11 cellular contexts compared by ENCODE assay signal in the genomic region with DNA sequence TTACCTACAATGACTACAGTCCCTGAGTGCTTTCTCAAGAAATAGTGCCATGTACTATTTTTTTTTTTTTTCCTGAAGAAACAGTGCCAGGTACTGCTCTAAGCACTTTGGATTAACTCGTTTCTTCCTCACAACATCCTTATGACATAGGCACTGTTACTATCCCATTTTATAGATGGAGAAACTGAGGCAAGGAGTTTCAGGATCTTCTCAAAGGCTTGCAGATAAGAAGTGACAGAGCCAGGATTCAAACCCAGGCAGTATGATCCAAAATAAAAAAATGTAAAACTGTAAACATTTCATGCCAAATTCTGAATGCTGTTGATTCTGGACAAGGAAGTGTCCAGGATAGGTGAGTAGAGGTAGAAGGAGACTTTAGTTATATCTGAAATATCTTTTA. TPM values are rescaled to one million over a fixed set of nuclear protein-coding genes. Genes with fewer than 3 reads are reported as not detected.
A peak's percentile ranks its signal among the peaks of the same experiment; 100 is the strongest.
DNase-seq lines count a peak whose midpoint lies in the region; ATAC-seq, FAIRE-seq and TF ChIP-seq lines count a peak whose summit lies in the region.
"Had no signal": no experiment of that assay in that cellular context is flagged by ENCODE, and none has a peak within 500 bp of the region (broad histone marks: within the 10 kb centered on the region; RNA-seq: fewer than 3 reads in every experiment).

No MANE protein-coding gene starts in this region.

- no peak for FAIRE-seq in H54 (lab: Jason Lieb, UNC)

- peaks cover 6% of the 10 kb centered on the region for H3K9me3 Mint-ChIP-seq in activated naive CD4-positive, alpha-beta T cell treated with anti-CD3 and anti-CD28 coated beads, Interleukin-2, amount 10 ng/mL, durations not matched to agents 7 days and 5 days
- H3K9me3 Mint-ChIP-seq in endodermal cell: peaks cover 42% of the 10 kb centered on the region
- no peaks in the 10 kb centered on the region for H3K9me3 Mint-ChIP-seq in stimulated activated memory B cell treated with anti-CD40 and anti-IgM and Interleukin-4, amounts not matched to agents 10 μg/mL and 1 μg/mL and 100 μg/mL, for 72 hours
- H3K9me3 Mint-ChIP-seq: dendritic cell treated with granulocyte-macrophage colony-stimulating factor and Interleukin-4, amounts not matched to agents 40 ng/mL and 50 ng/mL, for 4 days had no signal

- POLR2A ChIA-PET in PC-3 (lab: Charles Lee; ENCODE audit: unreplicated experiment): no interaction called here

- H3K36me3 ChIP-seq in PC-3 (ENCODE audit: low read depth, low read length): peaks cover 21% of the 10 kb centered on the region
- peaks cover 21% of the 10 kb centered on the region for H3K36me3 ChIP-seq in endodermal cell (ENCODE audit: control insufficient read depth, insufficient read depth, low read length)

- H3K4me1 Mint-ChIP-seq in activated naive CD4-positive, alpha-beta T cell treated with anti-CD3 and anti-CD28 coated beads, Interleukin-2, amount 10 ng/mL, durations not matched to agents 7 days and 5 days: peaks cover 31% of the 10 kb centered on the region
- no peaks in the 10 kb centered on the region for H3K4me1 Mint-ChIP-seq in endodermal cell
- H3K4me1 Mint-ChIP-seq in stimulated activated memory B cell treated with anti-CD40 and anti-IgM and Interleukin-4, amounts not matched to agents 10 μg/mL and 1 μg/mL and 100 μg/mL, for 72 hours: peaks cover 6% of the 10 kb centered on the region

- no peak for TF ChIP-seq CTCF in PC-3 (conservative IDR thresholded peaks at IDR 0.05; ENCODE audit: low read depth, low read length)
- no peak for TF ChIP-seq CTCF in endodermal cell (conservative IDR thresholded peaks at IDR 0.05)

- peaks cover 19% of the 10 kb centered on the region for H3K36me3 Mint-ChIP-seq in activated naive CD4-positive, alpha-beta T cell treated with anti-CD3 and anti-CD28 coated beads, Interleukin-2, amount 10 ng/mL, durations not matched to agents 7 days and 5 days
- H3K36me3 Mint-ChIP-seq in endodermal cell (ENCODE audit: low read depth): peaks cover 22% of the 10 kb centered on the region
- peaks cover 25% of the 10 kb centered on the region for H3K36me3 Mint-ChIP-seq in stimulated activated memory B cell treated with anti-CD40 and anti-IgM and Interleukin-4, amounts not matched to agents 10 μg/mL and 1 μg/mL and 100 μg/mL, for 72 hours

- H3K79me2 ChIP-seq in PC-3 (ENCODE audit: low read length): peaks cover 78% of the 10 kb centered on the region

- H3K27me3 Mint-ChIP-seq in activated naive CD4-positive, alpha-beta T cell treated with anti-CD3 and anti-CD28 coated beads, Interleukin-2, amount 10 ng/mL, durations not matched to agents 7 days and 5 days: no peaks in the 10 kb centered on the region
- no peaks in the 10 kb centered on the region for H3K27me3 Mint-ChIP-seq in endodermal cell (ENCODE audit: insufficient read depth)
- no peaks in the 10 kb centered on the region for H3K27me3 Mint-ChIP-seq in stimulated activated memory B cell treated with anti-CD40 and anti-IgM and Interleukin-4, amounts not matched to agents 10 μg/mL and 1 μg/mL and 100 μg/mL, for 72 hours
- H3K27me3 Mint-ChIP-seq: dendritic cell treated with granulocyte-macrophage colony-stimulating factor and Interleukin-4, amounts not matched to agents 40 ng/mL and 50 ng/mL, for 4 days had no signal

- CTCF ChIA-PET in activated naive CD4-positive, alpha-beta T cell treated with anti-CD3 and anti-CD28 coated beads, Interleukin-2, amount 10 ng/mL, durations not matched to agents 7 days and 5 days (lab: Charles Lee): no interaction called here
- CTCF ChIA-PET in PC-3 (lab: Charles Lee): no interaction called here

- intact Hi-C loops in PC-3 (cut with micrococcal nuclease): loop anchor here (2.0 to 5.0 kb wide), 3 partner anchors 51 to 271 kb away; no protein-coding TSS in a partner anchor

- peak overlapping the region; percentile 83 for H3K4me3 Mint-ChIP-seq in activated naive CD4-positive, alpha-beta T cell treated with anti-CD3 and anti-CD28 coated beads, Interleukin-2, amount 10 ng/mL, durations not matched to agents 7 days and 5 days
- H3K4me3 Mint-ChIP-seq in endodermal cell: peak overlapping the region; percentile 75
- peak overlapping the region; percentile 38 for H3K4me3 Mint-ChIP-seq in stimulated activated memory B cell treated with anti-CD40 and anti-IgM and Interleukin-4, amounts not matched to agents 10 μg/mL and 1 μg/mL and 100 μg/mL, for 72 hours
- H3K4me3 Mint-ChIP-seq: dendritic cell treated with granulocyte-macrophage colony-stimulating factor and Interleukin-4, amounts not matched to agents 40 ng/mL and 50 ng/mL, for 4 days had no signal

- no peak for DNase-seq in activated naive CD4-positive, alpha-beta T cell treated with anti-CD3 and anti-CD28 coated beads, Interleukin-2, amount 10 ng/mL, durations not matched to agents 7 days and 5 days
- no peak for DNase-seq in activated naive CD4-positive, alpha-beta T cell treated with Interleukin-2 at 50 U/mL for 16 hours
- DNase-seq in PC-3 (no peak), endodermal cell (no peak), H54 (ENCODE audit: insufficient read length, low spot score) (no peak), NCI-H2196 (lab: John Stamatoyannopoulos, UW; ENCODE audit: unreplicated experiment) (no peak)
- DNase-seq: AML-193, midbrain had no signal

- no peaks in the 10 kb centered on the region for H3K27me3 ChIP-seq in PC-3 (ENCODE audit: low read length)
- no peaks in the 10 kb centered on the region for H3K27me3 ChIP-seq in endodermal cell (ENCODE audit: control insufficient read depth, insufficient read depth, low read length, poor library complexity, severe bottlenecking)

- H3K9me3 ChIP-seq in PC-3 (ENCODE audit: low read length): peaks cover 4% of the 10 kb centered on the region; the same call in 1 of the 2 replicates
- peaks cover 16% of the 10 kb centered on the region for H3K9me3 ChIP-seq in endodermal cell (ENCODE audit: control insufficient read depth, low read length)

- no peaks in the 10 kb centered on the region for H3F3A ChIP-seq in PC-3 (ENCODE audit: low read length, unreplicated experiment)

- ATAC-seq in PC-3 (no peak), HG02798 (IDR thresholded peaks at IDR 0.05; ENCODE audit: poor library complexity, unreplicated experiment) (no peak)
- no peak for ATAC-seq in stimulated activated memory B cell treated with anti-CD40 and anti-IgM and Interleukin-4, amounts not matched to agents 10 μg/mL and 1 μg/mL and 100 μg/mL, for 72 hours

- no peak overlapping the region for H2AFZ ChIP-seq in PC-3 (ENCODE audit: low read length)

- no peak overlapping the region for H3K27ac ChIP-seq in PC-3 (ENCODE audit: low read length)
- no peak overlapping the region for H3K27ac ChIP-seq in endodermal cell (ENCODE audit: low read depth, low read length)

- peak overlapping the region; percentile 92 for H3K4me2 ChIP-seq in PC-3 (ENCODE audit: low read length)

- no peaks in the 10 kb centered on the region for H4K20me1 ChIP-seq in PC-3 (ENCODE audit: low read length)

- H3K27ac Mint-ChIP-seq in activated naive CD4-positive, alpha-beta T cell treated with anti-CD3 and anti-CD28 coated beads, Interleukin-2, amount 10 ng/mL, durations not matched to agents 7 days and 5 days: no peak overlapping the region
- H3K27ac Mint-ChIP-seq in endodermal cell: no peak overlapping the region
- H3K27ac Mint-ChIP-seq in stimulated activated memory B cell treated with anti-CD40 and anti-IgM and Interleukin-4, amounts not matched to agents 10 μg/mL and 1 μg/mL and 100 μg/mL, for 72 hours: no peak overlapping the region
- H3K27ac Mint-ChIP-seq: dendritic cell treated with granulocyte-macrophage colony-stimulating factor and Interleukin-4, amounts not matched to agents 40 ng/mL and 50 ng/mL, for 4 days had no signal

- no peaks in the 10 kb centered on the region for H3K9me2 ChIP-seq in PC-3 (replicated peaks; ENCODE audit: low read length)

- BruUV-seq in PC-3 (replicated peaks; lab: Mats Ljungman, UMichigan): TSS peak; percentile 36

- WGBS in endodermal cell (ENCODE audit: insufficient coverage in 1 of 2, insufficient read length in 1 of 2), 2 experiments: 100% methylated on average over 1 of the region's 1 CpG; no CpG with 5 or more reads in 1 of the 2 experiments

- TF ChIP-seq POLR2A in H54 (IDR thresholded peaks at IDR 0.05; ENCODE audit: low read depth, low read length): no peak

- H3K9ac ChIP-seq in PC-3 (ENCODE audit: low read length): peak overlapping the region; percentile 93; the same call in 1 of the 2 replicates
- no peak overlapping the region for H3K9ac ChIP-seq in endodermal cell (ENCODE audit: extremely low read depth, low read length, poor library complexity, severe bottlenecking)

- H3K4me3 ChIP-seq in PC-3 (ENCODE audit: low read length) (peak overlapping the region; percentile 93), endodermal cell (ENCODE audit: low read length) (peak overlapping the region; percentile 79)

- peaks cover 15% of the 10 kb centered on the region; the same call in 1 of the 2 replicates for H3K4me1 ChIP-seq in PC-3 (ENCODE audit: insufficient read depth, low read length)
- no peaks in the 10 kb centered on the region for H3K4me1 ChIP-seq in endodermal cell (ENCODE audit: control insufficient read depth, insufficient read depth, low read length)

RNA-seq across cellular contexts. Expression of gene FANCB, which starts 1.1 kb away (rescaled TPM):
- total RNA-seq in PC-3 (2014; rRNA removed) (7.9 and 11.6 TPM in 2 replicates), endodermal cell (10 to 100 TPM; 12.8 to 15.2 TPM)
- 5.5 TPM for polyA plus RNA-seq in endodermal cell (2013, experiment 1 of 2)
- polyA plus RNA-seq in endodermal cell (2013, experiment 2 of 2): 6.7 TPM

RNA-seq across cellular contexts. Expression of gene MOSPD2, which starts 1.5 kb away (rescaled TPM):
- 6.7 and 11.6 TPM in 2 replicates for total RNA-seq in PC-3 (2014; rRNA removed)
- total RNA-seq in endodermal cell: 10 to 100 TPM; 10.8 to 17.6 TPM
- 13.0 TPM for polyA plus RNA-seq in endodermal cell (2013, experiment 1 of 2)
- 13.0 TPM for polyA plus RNA-seq in endodermal cell (2013, experiment 2 of 2)
